Comparison of ENCODE assay signal across 22 cellular contexts in genomic region chr7:155813125-155813524, GRCh38. TPM values are rescaled to one million over a fixed set of nuclear protein-coding genes. Genes with fewer than 3 reads are reported as not detected.
DNase-seq lines count a peak whose midpoint lies in the region; ATAC-seq and TF ChIP-seq lines count a peak whose summit lies in the region.
"Had no signal": no experiment of that assay in that cellular context is flagged by ENCODE, and none has a peak within 500 bp of the region (broad histone marks: within the 10 kb centered on the region; RNA-seq: fewer than 3 reads in every experiment).

No MANE protein-coding gene starts in this region.

- H3K27ac Mint-ChIP-seq in type B pancreatic cell: no peak overlapping the region

- no peaks in the 10 kb centered on the region for H3K79me2 ChIP-seq in neural cell (replicated peaks; ENCODE audit: insufficient read depth, low read length)

- H3K4me1 Mint-ChIP-seq in type B pancreatic cell (ENCODE audit: unreplicated experiment): peaks cover 17% of the 10 kb centered on the region

- TF ChIP-seq CTCF in neural cell (IDR thresholded peaks at IDR 0.05; ENCODE audit: poor library complexity, severe bottlenecking) (no peak), type B pancreatic cell (conservative IDR thresholded peaks at IDR 0.05) (no peak)

- H3K36me3 ChIP-seq in neural cell (ENCODE audit: insufficient read depth, low read length): no peaks in the 10 kb centered on the region
- H3K36me3 ChIP-seq: MG63, SJSA1 had no signal

- intact Hi-C loops in right cardiac atrium (cut with DNase I): no loop called here
- intact Hi-C loops in left cardiac atrium (cut with DNase I): loop anchor here in 1 of 2 donors (5.0 kb wide), 1 partner anchor 659 kb away; no protein-coding TSS in a partner anchor

- H3F3A ChIP-seq in neural cell (ENCODE audit: insufficient read depth, low read length, poor library complexity, severe bottlenecking): no peaks in the 10 kb centered on the region

- no peak overlapping the region for H3K4me2 ChIP-seq in neural cell (ENCODE audit: low read length)
- H3K4me2 ChIP-seq: PC-9 had no signal

- peaks cover 70% of the 10 kb centered on the region for H3K27me3 Mint-ChIP-seq in type B pancreatic cell

- H3K36me3 Mint-ChIP-seq in type B pancreatic cell: no peaks in the 10 kb centered on the region

- WGBS in right cardiac atrium: 6% methylated on average over 8 of the region's 8 CpGs

- H3K27me3 ChIP-seq in right cardiac atrium (ENCODE audit: control insufficient read depth, insufficient read depth): no peaks in the 10 kb centered on the region
- H3K27me3 ChIP-seq in neural cell (ENCODE audit: insufficient read depth, low read depth, low read length): peaks cover 75% of the 10 kb centered on the region

- TF ChIP-seq EP300 in neural cell (conservative IDR thresholded peaks at IDR 0.05; ENCODE audit: poor library complexity, severe bottlenecking): no peak

- H3K4me3 ChIP-seq in right cardiac atrium (ENCODE audit: low read length) (no peak overlapping the region), neural cell (ENCODE audit: low read length) (peak overlapping the region; percentile 67)
- H3K4me3 ChIP-seq: MG63, PC-9, SJSA1 had no signal

- no peak for TF ChIP-seq RAD21 in neural cell (conservative IDR thresholded peaks at IDR 0.05)

- DNase-seq in right cardiac atrium (peak in 2 of 3 donors; percentile 17 to 33), left cardiac atrium (no peak), left lobe of liver (ENCODE audit: low spot score) (peak; percentile 59), type B pancreatic cell (ENCODE audit: extremely low spot score, unreplicated experiment) (no peak)
- no peak for DNase-seq in stimulated activated CD4-positive, alpha-beta T cell treated with anti-CD3 and anti-CD28 coated beads, Interleukin-15, amount 100 ng/mL, for 24 hours
- DNase-seq: Calu3, GF-D8, IMR-90, KG1, MG63, NCI-H2029 treated with DMSO at 0.1 percent for 48 hours, NCI-H526 treated with DMSO at 0.1 percent for 48 hours, PC-9, Right ventricle myocardium superior had no signal

- H2AFZ ChIP-seq in neural cell (ENCODE audit: low read depth, low read length): no peak overlapping the region
- H2AFZ ChIP-seq: PC-9 had no signal

- H3K27ac ChIP-seq in right cardiac atrium (ENCODE audit: low read length) (no peak overlapping the region), neural cell (ENCODE audit: low read length) (no peak overlapping the region)
- H3K27ac ChIP-seq: 22Rv1, PC-9, SJSA1 had no signal

- H4K20me1 ChIP-seq in neural cell (ENCODE audit: insufficient read depth): no peaks in the 10 kb centered on the region

- peak overlapping the region; percentile 90 for H3K4me3 Mint-ChIP-seq in type B pancreatic cell

- no peaks in the 10 kb centered on the region for H3K4me1 ChIP-seq in right cardiac atrium (ENCODE audit: control insufficient read depth, insufficient read depth, low read length)
- H3K4me1 ChIP-seq: SJSA1 had no signal

- ATAC-seq in right cardiac atrium: no peak
- ATAC-seq in left cardiac atrium: no peak
- ATAC-seq in left lobe of liver: no peak
- no peak for ATAC-seq in HG03045 (IDR thresholded peaks at IDR 0.05; ENCODE audit: unreplicated experiment)
- ATAC-seq in HG02759 (IDR thresholded peaks at IDR 0.05; ENCODE audit: unreplicated experiment): no peak

- no peaks in the 10 kb centered on the region for H3K9me2 ChIP-seq in neural cell (ENCODE audit: insufficient read depth, low read length)

- H3K9ac ChIP-seq in neural cell (ENCODE audit: low read length): no peak overlapping the region

- H3K9me3 ChIP-seq in right cardiac atrium (ENCODE audit: control insufficient read depth, low read length): no peaks in the 10 kb centered on the region
- no peaks in the 10 kb centered on the region for H3K9me3 ChIP-seq in neural cell (ENCODE audit: low read length)
- H3K9me3 ChIP-seq: MG63, SJSA1 had no signal

- H3K9me3 Mint-ChIP-seq in type B pancreatic cell: no peaks in the 10 kb centered on the region

TF ChIP-seq in neural cell, 6 proteins besides CTCF, POLR2A, EP300 and RAD21:
- TF ChIP-seq, protein P1, sequence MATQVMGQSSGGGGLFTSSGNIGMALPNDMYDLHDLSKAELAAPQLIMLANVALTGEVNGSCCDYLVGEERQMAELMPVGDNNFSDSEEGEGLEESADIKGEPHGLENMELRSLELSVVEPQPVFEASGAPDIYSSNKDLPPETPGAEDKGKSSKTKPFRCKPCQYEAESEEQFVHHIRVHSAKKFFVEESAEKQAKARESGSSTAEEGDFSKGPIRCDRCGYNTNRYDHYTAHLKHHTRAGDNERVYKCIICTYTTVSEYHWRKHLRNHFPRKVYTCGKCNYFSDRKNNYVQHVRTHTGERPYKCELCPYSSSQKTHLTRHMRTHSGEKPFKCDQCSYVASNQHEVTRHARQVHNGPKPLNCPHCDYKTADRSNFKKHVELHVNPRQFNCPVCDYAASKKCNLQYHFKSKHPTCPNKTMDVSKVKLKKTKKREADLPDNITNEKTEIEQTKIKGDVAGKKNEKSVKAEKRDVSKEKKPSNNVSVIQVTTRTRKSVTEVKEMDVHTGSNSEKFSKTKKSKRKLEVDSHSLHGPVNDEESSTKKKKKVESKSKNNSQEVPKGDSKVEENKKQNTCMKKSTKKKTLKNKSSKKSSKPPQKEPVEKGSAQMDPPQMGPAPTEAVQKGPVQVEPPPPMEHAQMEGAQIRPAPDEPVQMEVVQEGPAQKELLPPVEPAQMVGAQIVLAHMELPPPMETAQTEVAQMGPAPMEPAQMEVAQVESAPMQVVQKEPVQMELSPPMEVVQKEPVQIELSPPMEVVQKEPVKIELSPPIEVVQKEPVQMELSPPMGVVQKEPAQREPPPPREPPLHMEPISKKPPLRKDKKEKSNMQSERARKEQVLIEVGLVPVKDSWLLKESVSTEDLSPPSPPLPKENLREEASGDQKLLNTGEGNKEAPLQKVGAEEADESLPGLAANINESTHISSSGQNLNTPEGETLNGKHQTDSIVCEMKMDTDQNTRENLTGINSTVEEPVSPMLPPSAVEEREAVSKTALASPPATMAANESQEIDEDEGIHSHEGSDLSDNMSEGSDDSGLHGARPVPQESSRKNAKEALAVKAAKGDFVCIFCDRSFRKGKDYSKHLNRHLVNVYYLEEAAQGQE (IDR thresholded peaks at IDR 0.05; ENCODE audit: borderline replicate concordance): no peak
- TF ChIP-seq SMC3 (conservative IDR thresholded peaks at IDR 0.05; ENCODE audit: poor library complexity) (no peak), EZH2 (IDR thresholded peaks at IDR 0.05; ENCODE audit: borderline replicate concordance, insufficient read depth, low read length, poor library complexity, severe bottlenecking) (no peak), POLR2AphosphoS5 (IDR thresholded peaks at IDR 0.05) (no peak), TAF1 (IDR thresholded peaks at IDR 0.05; ENCODE audit: low read depth) (no peak), MXI1 (conservative IDR thresholded peaks at IDR 0.05; ENCODE audit: poor library complexity, severe bottlenecking) (no peak)

RNA-seq across cellular contexts. Expression of gene SHH, which starts 0.9 kb away (rescaled TPM):
- total RNA-seq in right cardiac atrium (not detected), left cardiac atrium (not detected), left lobe of liver (17.1 TPM), type B pancreatic cell (ENCODE audit: low replicate concordance) (24.9 and 28.3 TPM in 2 replicates)
- polyA plus RNA-seq in right cardiac atrium (not detected), neural cell (1.2 and 1.5 TPM in 2 replicates)
- 1.7 and 2.0 TPM in 2 replicates for polyA minus RNA-seq in neural cell
- total RNA-seq: H4, PC-9, Right ventricle myocardium superior, RPMI7951, SJSA1 had no signal
- polyA plus RNA-seq: BJ had no signal

Comparison
In these comparisons a context has a peak if more than half of its experiments do, and no peak if none do; other contexts are left out.
1. DNase-seq: peak in right cardiac atrium (2 of 3) and left lobe of liver (single experiment); none in left cardiac atrium (single experiment), type B pancreatic cell (single experiment) and stimulated activated CD4-positive, alpha-beta T cell treated with anti-CD3 and anti-CD28 coated beads, Interleukin-15, amount 100 ng/mL, for 24 hours (single experiment).
2. RNA of gene SHH, which starts 0.9 kb away (total RNA-seq): 24.9 to 28.3 TPM in type B pancreatic cell and 17.1 TPM in left lobe of liver (single experiment); not detected in right cardiac atrium and not detected in left cardiac atrium; every median in the first group is over 10 times any median in the second.